Comparison of ENCODE assay signal across 11 cellular contexts in genomic region chr5:56094579-56095361, GRCh38.
DNase-seq lines count a peak whose midpoint lies in the region; ATAC-seq and TF ChIP-seq lines count a peak whose summit lies in the region.
"Had no signal": no experiment of that assay in that cellular context is flagged by ENCODE, and none has a peak within 500 bp of the region (broad histone marks: within the 10 kb centered on the region; RNA-seq: fewer than 3 reads in every experiment).

No MANE protein-coding gene starts in this region.

- peak; percentile 19 to 49 (median 38) for DNase-seq in activated CD8-positive, alpha-beta memory T cell treated with anti-CD3 and anti-CD28 coated beads for 48 hours (ENCODE audit: low read depth in 2 of 3, low spot score in 2 of 3)
- peak; percentile 49 to 58 for DNase-seq in stimulated activated CD4-positive, alpha-beta T cell treated with anti-CD3 and anti-CD28 coated beads, Interleukin-2, amount 100 ng/mL, for 48 hours
- DNase-seq in COR-L47 (lab: John Stamatoyannopoulos, UW) (no peak), foreskin keratinocyte (no peak), WERI-Rb-1 (no peak), ACHN (no peak)
- DNase-seq: CD8-positive, alpha-beta memory T cell; upper lobe of left lung had no signal

- ATAC-seq in GM18867 (IDR thresholded peaks at IDR 0.05; ENCODE audit: unreplicated experiment) (peak; percentile 33), HG03095 (IDR thresholded peaks at IDR 0.05; ENCODE audit: unreplicated experiment) (peak; percentile 14), foreskin keratinocyte (no peak)

- no peaks in the 10 kb centered on the region for H3K9me3 ChIP-seq in WERI-Rb-1 (ENCODE audit: severe bottlenecking)
- H3K9me3 ChIP-seq: neutrophil, upper lobe of left lung had no signal

- H3K27ac ChIP-seq in foreskin keratinocyte (no peak overlapping the region), WERI-Rb-1 (no peak overlapping the region)
- H3K27ac ChIP-seq: neutrophil, upper lobe of left lung had no signal

- H3K36me3 ChIP-seq in WERI-Rb-1, result no peaks in the 10 kb centered on the region
- H3K36me3 ChIP-seq: neutrophil, upper lobe of left lung had no signal

- in situ Hi-C loops in ACHN (cut with HindIII; ENCODE audit: low pct_ligation_motif_present, low pct_unique_long_range_greater_than_20kb, low sequenced_read_pairs), result no loop called here

- TF ChIP-seq CTCF in foreskin keratinocyte (conservative IDR thresholded peaks at IDR 0.05), result no peak
- TF ChIP-seq CTCF in WERI-Rb-1 (IDR thresholded peaks at IDR 0.05; ENCODE audit: low read depth, low read length), result no peak

- H3K27me3 ChIP-seq in foreskin keratinocyte, result no peaks in the 10 kb centered on the region
- no peaks in the 10 kb centered on the region for H3K27me3 ChIP-seq in WERI-Rb-1 (ENCODE audit: insufficient read depth, low read depth, severe bottlenecking)
- H3K27me3 ChIP-seq: neutrophil, upper lobe of left lung had no signal

- no peaks in the 10 kb centered on the region for H3K4me1 ChIP-seq in foreskin keratinocyte

- H3K4me3 ChIP-seq in WERI-Rb-1 (ENCODE audit: low read depth, low read length), result no peak overlapping the region
- H3K4me3 ChIP-seq: upper lobe of left lung had no signal

Comparison
In these comparisons a context has a peak if more than half of its experiments do, and no peak if none do; other contexts are left out.
1. DNase-seq: peak in activated CD8-positive, alpha-beta memory T cell treated with anti-CD3 and anti-CD28 coated beads for 48 hours (3 of 3) and stimulated activated CD4-positive, alpha-beta T cell treated with anti-CD3 and anti-CD28 coated beads, Interleukin-2, amount 100 ng/mL, for 48 hours (2 of 2); none in COR-L47 (single experiment), foreskin keratinocyte (0 of 2), WERI-Rb-1 (single experiment) and ACHN (single experiment).